Comparison of ENCODE assay signal across 8 cellular contexts in the genomic region with DNA sequence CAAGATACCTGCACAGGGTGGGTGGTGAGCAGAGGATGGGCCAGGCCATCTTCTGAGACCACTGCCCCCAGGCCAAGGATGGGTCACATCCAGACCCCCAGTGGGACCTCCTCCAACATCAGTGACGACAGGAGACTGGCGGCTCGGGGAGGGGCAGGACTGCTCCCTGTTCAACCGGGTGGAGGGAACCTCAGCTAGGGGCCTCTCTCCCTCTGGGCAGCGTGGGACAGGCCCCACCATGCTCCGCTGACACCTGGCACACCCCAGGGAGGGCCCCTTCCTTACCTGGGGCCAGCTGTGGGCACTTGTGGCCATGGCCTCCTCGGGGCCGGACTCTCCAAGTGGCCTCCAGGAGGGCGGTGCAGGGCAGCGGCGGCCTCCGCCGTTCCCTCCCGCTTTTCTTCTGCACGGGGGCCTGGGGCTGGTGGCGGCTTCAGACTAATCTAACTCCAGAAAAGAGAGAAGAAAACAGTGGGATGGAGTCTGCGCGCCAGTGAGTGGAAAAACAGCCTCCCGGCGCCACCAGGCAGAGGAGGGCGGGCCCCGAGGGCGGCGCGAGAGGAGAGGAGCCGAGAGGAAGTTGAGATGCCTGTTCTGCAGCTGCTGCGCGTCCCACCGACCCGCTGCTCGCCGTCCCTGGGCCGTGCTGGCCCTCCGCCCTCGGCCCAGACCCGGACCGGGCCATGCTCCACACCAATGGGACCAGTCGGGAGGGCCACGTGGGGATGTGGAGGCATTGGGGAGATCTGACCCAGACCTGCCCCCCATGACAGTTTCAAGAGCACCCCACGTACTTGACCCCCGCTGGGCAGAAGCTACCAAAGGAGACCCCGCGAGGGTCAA. TPM values are rescaled to one million over a fixed set of nuclear protein-coding genes. Genes with fewer than 3 reads are reported as not detected.
DNase-seq lines count a peak whose midpoint lies in the region; ATAC-seq and TF ChIP-seq lines count a peak whose summit lies in the region.

A gene with protein sequence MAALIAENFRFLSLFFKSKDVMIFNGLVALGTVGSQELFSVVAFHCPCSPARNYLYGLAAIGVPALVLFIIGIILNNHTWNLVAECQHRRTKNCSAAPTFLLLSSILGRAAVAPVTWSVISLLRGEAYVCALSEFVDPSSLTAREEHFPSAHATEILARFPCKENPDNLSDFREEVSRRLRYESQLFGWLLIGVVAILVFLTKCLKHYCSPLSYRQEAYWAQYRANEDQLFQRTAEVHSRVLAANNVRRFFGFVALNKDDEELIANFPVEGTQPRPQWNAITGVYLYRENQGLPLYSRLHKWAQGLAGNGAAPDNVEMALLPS (minus strand): TSS at position 500 of the 843 bp plus-strand sequence. CDS start 2,429 bp downstream, outside the sequence.

- H3K27me3 ChIP-seq in Panc1 (ENCODE audit: control insufficient read depth, insufficient read depth, low read length) = no peaks in the 10 kb centered on the region

- POLR2A ChIA-PET in Panc1 (lab: Charles Lee) = interaction anchor here (0.6 to 0.7 kb wide), 2 partner anchors 195 to 290 kb away, joined by 4 to 15 read pairs; no protein-coding TSS in a partner anchor

- H3K4me1 ChIP-seq in Panc1 (ENCODE audit: control insufficient read depth, insufficient read depth, low read length) = peaks cover 17% of the 10 kb centered on the region

- H3K27ac ChIP-seq in Panc1 (ENCODE audit: low read length) (peak within 1 kb of the TSS; percentile 62), temporal lobe (ENCODE audit: low read depth, low read length) (peak within 1 kb of the TSS; percentile 79)

- intact Hi-C loops in Panc1 (cut with micrococcal nuclease; ENCODE audit: unreplicated experiment) = no loop called here

- TF ChIP-seq CTCF in Panc1 (IDR thresholded peaks at IDR 0.05) (no peak), foreskin fibroblast (IDR thresholded peaks at IDR 0.05; ENCODE audit: low read depth, low read length) (no peak)

- no peaks in the 10 kb centered on the region for H3K9me3 ChIP-seq in Panc1 (ENCODE audit: control insufficient read depth, insufficient read depth, low read depth, low read length)

- H3K36me3 ChIP-seq in Panc1 (ENCODE audit: control insufficient read depth, insufficient read depth, low read length) = peaks cover 5% of the 10 kb centered on the region; the same call in 1 of the 2 replicates

- peak; percentile 14 to 60 for DNase-seq in SHP77 (lab: John Stamatoyannopoulos, UW)
- no peak for DNase-seq in SHP77 treated with DMSO at 0.1 percent for 48 hours (lab: John Stamatoyannopoulos, UW)
- DNase-seq in Panc1 (ENCODE audit: low read depth, low spot score) = no peak
- peak; percentile 38 for DNase-seq in activated gamma-delta T cell (lab: John Stamatoyannopoulos, UW)
- DNase-seq in foreskin fibroblast = peak; percentile 41 to 83
- DNase-seq in occipital lobe (lab: John Stamatoyannopoulos, UW) = peak; percentile 65

- ATAC-seq in HG03064 (IDR thresholded peaks at IDR 0.05; ENCODE audit: low read depth, unreplicated experiment) (peak; percentile 62), Panc1 (peak; percentile 63)

- H3K4me3 ChIP-seq in Panc1 (ENCODE audit: low read depth in 2 of 2, low read length in 2 of 2) (peak within 1 kb of the TSS; percentile 34 to 46), foreskin fibroblast (ENCODE audit: low read depth in 1 of 2, low read length in 2 of 2) (peak within 1 kb of the TSS; percentile 90 to 93)

- in situ Hi-C loops in Panc1 (cut with HindIII; ENCODE audit: low pct_unique_long_range_greater_than_20kb, low sequenced_read_pairs) = no loop called here

- CTCF ChIA-PET in Panc1 (lab: Charles Lee) = interaction anchor here (0.7 kb wide), 1 partner anchor 127 kb away, joined by 4 read pairs; no protein-coding TSS in a partner anchor

- no TSS peak for BruUV-seq in Panc1 (replicated peaks; lab: Mats Ljungman, UMichigan)

RNA-seq across cellular contexts. Expression of the gene that starts here (rescaled TPM):
- total RNA-seq in Panc1 (2021; ENCODE audit: unreplicated experiment) = 5.9 TPM
- polyA plus RNA-seq in Panc1 (2012; ENCODE audit: insufficient read length) = 9.9 TPM
- total RNA-seq in occipital lobe = 3.1 TPM
- total RNA-seq in temporal lobe = 2.5 TPM

Comparison
In these comparisons a context has a peak if more than half of its experiments do, and no peak if none do; other contexts are left out.
1. DNase-seq: peak in SHP77 (2 of 2), activated gamma-delta T cell (single experiment), foreskin fibroblast (2 of 2) and occipital lobe (single experiment); none in SHP77 treated with DMSO at 0.1 percent for 48 hours (single experiment) and Panc1 (single experiment).